Comparison of ENCODE assay signal across 29 cellular contexts in genomic region chr7:80199072-80199471, GRCh38.
"Had no signal": no experiment of that assay in that cellular context is flagged by ENCODE, and none has a peak within 500 bp of the region (broad histone marks: within the 10 kb centered on the region; RNA-seq: fewer than 3 reads in every experiment).

No MANE protein-coding gene starts in this region.

- H3K4me3 Mint-ChIP-seq: activated CD4-positive, alpha-beta memory T cell treated with anti-CD3 and anti-CD28 coated beads for 36 hours; activated CD4-positive, alpha-beta T cell treated with anti-CD3 and anti-CD28 coated beads for 36 hours; activated CD4-positive, alpha-beta T cell treated with anti-CD3 and anti-CD28 coated beads, Interleukin-2, amount 10 ng/mL, durations not matched to agents 24 days and 14 days; activated CD8-positive, alpha-beta memory T cell treated with anti-CD3 and anti-CD28 coated beads, Interleukin-2, amount 10 ng/mL, durations not matched to agents 7 days and 5 days; activated CD8-positive, alpha-beta T cell treated with anti-CD3 and anti-CD28 coated beads, Interleukin-2, amount 10 ng/mL, durations not matched to agents 7 days and 5 days; activated naive CD4-positive, alpha-beta T cell treated with anti-CD3 and anti-CD28 coated beads, Interleukin-2, amount 10 ng/mL, durations not matched to agents 7 days and 5 days; activated T-cell treated with anti-CD3 and anti-CD28 coated beads, Interleukin-2, amount 50 U/mL, for 72 hours; brain; central memory CD8-positive, alpha-beta T cell; dendritic cell treated with granulocyte-macrophage colony-stimulating factor and Interleukin-4, amounts not matched to agents 40 ng/mL and 50 ng/mL, for 4 days; effector memory CD8-positive, alpha-beta T cell had no signal

- H3K27ac ChIP-seq: ascending aorta, breast epithelium, cardiac muscle cell, coronary artery, esophagus squamous epithelium had no signal

- H3K36me3 ChIP-seq: breast epithelium had no signal

- H3K9me3 Mint-ChIP-seq: activated CD4-positive, alpha-beta T cell treated with anti-CD3 and anti-CD28 coated beads, Interleukin-2, amount 10 ng/mL, durations not matched to agents 24 days and 14 days; activated naive CD4-positive, alpha-beta T cell treated with anti-CD3 and anti-CD28 coated beads, Interleukin-2, amount 10 ng/mL, durations not matched to agents 7 days and 5 days; activated naive CD4-positive, alpha-beta T cell treated with anti-CD3 and anti-CD28 coated beads, Interleukin-2, amount 50 U/mL, for 72 hours; activated T-cell treated with anti-CD3 and anti-CD28 coated beads, Interleukin-2, amount 50 U/mL, for 72 hours; brain; dendritic cell treated with granulocyte-macrophage colony-stimulating factor and Interleukin-4, amounts not matched to agents 40 ng/mL and 50 ng/mL, for 4 days had no signal

- ATAC-seq: activated CD4-positive, alpha-beta T cell treated with anti-CD3 and anti-CD28 coated beads for 36 hours; activated CD8-positive, alpha-beta memory T cell treated with anti-CD3 and anti-CD28 coated beads, Interleukin-2, amount 10 ng/mL, durations not matched to agents 7 days and 5 days; activated CD8-positive, alpha-beta T cell treated with anti-CD3 and anti-CD28 coated beads, Interleukin-2, amount 10 ng/mL, durations not matched to agents 7 days and 5 days; activated naive CD4-positive, alpha-beta T cell treated with anti-CD3 and anti-CD28 coated beads, Interleukin-2, amount 50 U/mL, for 72 hours; activated T-cell treated with anti-CD3 and anti-CD28 coated beads, Interleukin-2, amount 50 U/mL, for 72 hours; effector memory CD8-positive, alpha-beta T cell had no signal

- H3K27me3 Mint-ChIP-seq: activated CD4-positive, alpha-beta memory T cell treated with anti-CD3 and anti-CD28 coated beads for 36 hours; activated CD4-positive, alpha-beta T cell treated with anti-CD3 and anti-CD28 coated beads, Interleukin-2, amount 10 ng/mL, durations not matched to agents 24 days and 14 days; activated CD8-positive, alpha-beta memory T cell treated with anti-CD3 and anti-CD28 coated beads, Interleukin-2, amount 10 ng/mL, durations not matched to agents 7 days and 5 days; activated naive CD4-positive, alpha-beta T cell treated with anti-CD3 and anti-CD28 coated beads, Interleukin-2, amount 10 ng/mL, durations not matched to agents 7 days and 5 days; brain; central memory CD8-positive, alpha-beta T cell; dendritic cell treated with granulocyte-macrophage colony-stimulating factor and Interleukin-4, amounts not matched to agents 40 ng/mL and 50 ng/mL, for 4 days; effector memory CD8-positive, alpha-beta T cell had no signal

- H3K4me1 ChIP-seq: breast epithelium, esophagus squamous epithelium had no signal

- FAIRE-seq: frontal cortex had no signal

- H3K9me3 ChIP-seq: ascending aorta, breast epithelium, esophagus squamous epithelium had no signal

- H3K4me1 Mint-ChIP-seq: activated CD4-positive, alpha-beta T cell treated with anti-CD3 and anti-CD28 coated beads for 36 hours; activated CD4-positive, alpha-beta T cell treated with anti-CD3 and anti-CD28 coated beads, Interleukin-2, amount 10 ng/mL, durations not matched to agents 24 days and 14 days; activated CD8-positive, alpha-beta memory T cell treated with anti-CD3 and anti-CD28 coated beads, Interleukin-2, amount 10 ng/mL, durations not matched to agents 7 days and 5 days; activated naive CD4-positive, alpha-beta T cell treated with anti-CD3 and anti-CD28 coated beads, Interleukin-2, amount 10 ng/mL, durations not matched to agents 7 days and 5 days; central memory CD8-positive, alpha-beta T cell had no signal

- H3K27ac Mint-ChIP-seq: activated CD4-positive, alpha-beta memory T cell treated with anti-CD3 and anti-CD28 coated beads for 36 hours; activated CD4-positive, alpha-beta T cell treated with anti-CD3 and anti-CD28 coated beads for 36 hours; activated CD4-positive, alpha-beta T cell treated with anti-CD3 and anti-CD28 coated beads, Interleukin-2, amount 10 ng/mL, durations not matched to agents 24 days and 14 days; activated CD8-positive, alpha-beta memory T cell treated with anti-CD3 and anti-CD28 coated beads, Interleukin-2, amount 10 ng/mL, durations not matched to agents 7 days and 5 days; activated CD8-positive, alpha-beta T cell treated with anti-CD3 and anti-CD28 coated beads, Interleukin-2, amount 10 ng/mL, durations not matched to agents 7 days and 5 days; activated naive CD4-positive, alpha-beta T cell treated with anti-CD3 and anti-CD28 coated beads, Interleukin-2, amount 10 ng/mL, durations not matched to agents 7 days and 5 days; activated naive CD4-positive, alpha-beta T cell treated with anti-CD3 and anti-CD28 coated beads, Interleukin-2, amount 50 U/mL, for 72 hours; activated T-cell treated with anti-CD3 and anti-CD28 coated beads, Interleukin-2, amount 50 U/mL, for 72 hours; dendritic cell treated with granulocyte-macrophage colony-stimulating factor and Interleukin-4, amounts not matched to agents 40 ng/mL and 50 ng/mL, for 4 days; effector memory CD8-positive, alpha-beta T cell had no signal

- H3K36me3 Mint-ChIP-seq: activated CD4-positive, alpha-beta memory T cell treated with anti-CD3 and anti-CD28 coated beads for 36 hours; activated CD8-positive, alpha-beta memory T cell treated with anti-CD3 and anti-CD28 coated beads, Interleukin-2, amount 10 ng/mL, durations not matched to agents 7 days and 5 days; activated naive CD4-positive, alpha-beta T cell treated with anti-CD3 and anti-CD28 coated beads, Interleukin-2, amount 10 ng/mL, durations not matched to agents 7 days and 5 days; activated naive CD4-positive, alpha-beta T cell treated with anti-CD3 and anti-CD28 coated beads, Interleukin-2, amount 50 U/mL, for 72 hours had no signal

- H3K4me3 ChIP-seq: ascending aorta, breast epithelium, cardiac muscle cell, coronary artery, esophagus squamous epithelium had no signal

- H3K27me3 ChIP-seq: ascending aorta, breast epithelium, cardiac muscle cell, esophagus squamous epithelium had no signal

- DNase-seq: activated CD4-positive, alpha-beta memory T cell treated with anti-CD3 and anti-CD28 coated beads for 36 hours; activated CD4-positive, alpha-beta T cell treated with anti-CD3 and anti-CD28 coated beads for 36 hours; activated CD4-positive, alpha-beta T cell treated with anti-CD3 and anti-CD28 coated beads, Interleukin-2, amount 10 ng/mL, durations not matched to agents 24 days and 14 days; activated CD4-positive, CD25-positive, alpha-beta regulatory T cell; activated CD4-positive, CD25-positive, alpha-beta regulatory T cell treated with anti-CD3 and anti-CD28 coated beads, Interleukin-2, amount 50 U/mL, for 72 hours; activated CD8-positive, alpha-beta memory T cell treated with anti-CD3 and anti-CD28 coated beads, Interleukin-2, amount 10 ng/mL, durations not matched to agents 7 days and 5 days; activated CD8-positive, alpha-beta memory T cell treated with anti-CD3 and anti-CD28 coated beads, Interleukin-2, amount 50 U/mL, for 4 hours; activated CD8-positive, alpha-beta T cell treated with anti-CD3 and anti-CD28 coated beads, Interleukin-2, amount 10 ng/mL, durations not matched to agents 7 days and 5 days; activated gamma-delta T cell; activated naive CD4-positive, alpha-beta T cell; activated naive CD4-positive, alpha-beta T cell treated with anti-CD3 and anti-CD28 coated beads, Interleukin-2, amount 10 ng/mL, durations not matched to agents 7 days and 5 days; activated T-cell treated with anti-CD3 and anti-CD28 coated beads, Interleukin-2, amount 50 U/mL, for 1 hour; activated T-cell treated with anti-CD3 and anti-CD28 coated beads, Interleukin-2, amount 50 U/mL, for 72 hours; amygdala; effector CD4-positive, alpha-beta T cell; effector memory CD8-positive, alpha-beta T cell; esophagus squamous epithelium; head of caudate nucleus; T-helper 1 cell; T-helper 2 cell had no signal
